ENCODE assay signal across 10 cellular contexts in genomic region chr16:12902511-12903324, GRCh38. TPM values are rescaled to one million over a fixed set of nuclear protein-coding genes. Genes with fewer than 3 reads are reported as not detected.
A peak's percentile ranks its signal among the peaks of the same experiment; 100 is the strongest.
DNase-seq lines count a peak whose midpoint lies in the region; ATAC-seq and TF ChIP-seq lines count a peak whose summit lies in the region.
"Had no signal": no experiment of that assay in that cellular context is flagged by ENCODE, and none has a peak within 500 bp of the region (broad histone marks: within the 10 kb centered on the region; RNA-seq: fewer than 3 reads in every experiment).

No MANE protein-coding gene starts in this region.

- no peaks in the 10 kb centered on the region for H3K36me3 Mint-ChIP-seq in neural crest cell (ENCODE audit: low read depth)

- H3K9ac ChIP-seq in PC-3 (ENCODE audit: low read length), result no peak overlapping the region

- H3K4me3 ChIP-seq in PC-3 (ENCODE audit: low read length), result no peak overlapping the region
- H3K4me3 ChIP-seq: SJCRH30 had no signal

- H3K36me3 ChIP-seq in PC-3 (ENCODE audit: low read depth, low read length), result no peaks in the 10 kb centered on the region
- H3K36me3 ChIP-seq: SJCRH30 had no signal

- peaks cover 10% of the 10 kb centered on the region for H3K4me1 ChIP-seq in PC-3 (ENCODE audit: insufficient read depth, low read length)
- H3K4me1 ChIP-seq: SJCRH30 had no signal

- peak; percentile 43 for DNase-seq in D341Med (ENCODE audit: low spot score)
- DNase-seq in LHCN-M2 (ENCODE audit: low read depth), result peak; percentile 36
- peak; percentile 71 for DNase-seq in ecto neural progenitor cell (ENCODE audit: low spot score)
- DNase-seq in neural crest cell (ENCODE audit: low read depth, low spot score), result peak; percentile 4
- no peak for DNase-seq in NCI-H526 treated with DMSO at 0.1 percent for 48 hours (lab: John Stamatoyannopoulos, UW)
- no peak for DNase-seq in NCI-H226
- DNase-seq in PC-3, result no peak
- DNase-seq: activated CD8-positive, alpha-beta memory T cell treated with anti-CD3 and anti-CD28 coated beads, Interleukin-2, amount 50 U/mL, for 4 hours; SJCRH30 had no signal

- H3F3A ChIP-seq in PC-3 (ENCODE audit: low read length, unreplicated experiment), result no peaks in the 10 kb centered on the region

- H3K9me3 Mint-ChIP-seq in neural crest cell, result no peaks in the 10 kb centered on the region

- H3K9me2 ChIP-seq in PC-3 (replicated peaks; ENCODE audit: low read length), result no peaks in the 10 kb centered on the region

- no peaks in the 10 kb centered on the region for H4K20me1 ChIP-seq in PC-3 (ENCODE audit: low read length)

- POLR2A ChIA-PET in PC-3 (lab: Charles Lee; ENCODE audit: unreplicated experiment), result no interaction called here

- H3K4me1 Mint-ChIP-seq in neural crest cell, result no peaks in the 10 kb centered on the region

- ATAC-seq in GM19328 (IDR thresholded peaks at IDR 0.05; ENCODE audit: unreplicated experiment) (no peak), PC-3 (no peak)

- peaks cover 35% of the 10 kb centered on the region for H3K27me3 ChIP-seq in PC-3 (ENCODE audit: low read length)
- H3K27me3 ChIP-seq: SJCRH30 had no signal

- TF ChIP-seq CTCF in neural crest cell (conservative IDR thresholded peaks at IDR 0.05) (no peak), PC-3 (conservative IDR thresholded peaks at IDR 0.05; ENCODE audit: low read depth, low read length) (no peak)

- CTCF ChIA-PET in PC-3 (lab: Charles Lee), result no interaction called here

- no TSS peak for BruUV-seq in PC-3 (replicated peaks; lab: Mats Ljungman, UMichigan)

- no peak overlapping the region for H2AFZ ChIP-seq in PC-3 (ENCODE audit: low read length)

- no peak overlapping the region for H3K4me2 ChIP-seq in PC-3 (ENCODE audit: low read length)

- H3K27ac ChIP-seq in PC-3 (ENCODE audit: low read length), result no peak overlapping the region
- H3K27ac ChIP-seq: SJCRH30 had no signal

- H3K9me3 ChIP-seq in PC-3 (ENCODE audit: low read length), result no peaks in the 10 kb centered on the region
- H3K9me3 ChIP-seq: SJCRH30 had no signal

- intact Hi-C loops in PC-3 (cut with micrococcal nuclease), result no loop called here

- H3K4me3 Mint-ChIP-seq in neural crest cell, result peak overlapping the region; percentile 81

- H3K27ac Mint-ChIP-seq in neural crest cell (ENCODE audit: unreplicated experiment), result no peak overlapping the region

- peaks cover 90% of the 10 kb centered on the region for H3K27me3 Mint-ChIP-seq in neural crest cell (ENCODE audit: low read depth)

- H3K79me2 ChIP-seq in PC-3 (ENCODE audit: low read length), result no peaks in the 10 kb centered on the region

RNA-seq across cellular contexts. Expression of gene SHISA9, which starts 1.3 kb away (rescaled TPM):
- total RNA-seq in LHCN-M2 (2014; rRNA removed), result 12.7 and 14.6 TPM in 2 replicates
- polyA plus RNA-seq in LHCN-M2 (2012), result 28.5 TPM
- 0.75 and 1.3 TPM in 2 replicates for total RNA-seq in neural crest cell
- total RNA-seq in PC-3 (2014; rRNA removed), result 0.06 TPM in 1 of 2 replicates, not detected in the other
- total RNA-seq: SJCRH30 had no signal

Comparison
In these comparisons a context has a peak if more than half of its experiments do, and no peak if none do; other contexts are left out.
1. DNase-seq: peak in D341Med (single experiment), LHCN-M2 (single experiment), ecto neural progenitor cell (single experiment) and neural crest cell (single experiment); none in NCI-H526 treated with DMSO at 0.1 percent for 48 hours (single experiment), NCI-H226 (single experiment) and PC-3 (single experiment).